ENCODE assay signal across 1 cellular context in genomic region chr1:70503358-70503757, GRCh38.
TF ChIP-seq lines count a peak whose summit lies in the region.

No MANE protein-coding gene starts in this region.

TF ChIP-seq in GM23338, 12 proteins besides CTCF, POLR2A, EP300 and RAD21 (continued from another document):
- TF ChIP-seq ETS1 (IDR thresholded peaks at IDR 0.05) (no peak), EZH2 (IDR thresholded peaks at IDR 0.05; ENCODE audit: low read depth, unreplicated experiment) (no peak), CREB1 (CRISPR knock-in tag; IDR thresholded peaks at IDR 0.05; ENCODE audit: low read depth) (no peak), POLR2AphosphoS5 (IDR thresholded peaks at IDR 0.05; ENCODE audit: low read depth) (no peak), STAT1 (IDR thresholded peaks at IDR 0.05; ENCODE audit: unreplicated experiment) (no peak), EZH2phosphoT487 (IDR thresholded peaks at IDR 0.05; ENCODE audit: unreplicated experiment) (no peak), ZNF114 (CRISPR knock-in tag; IDR thresholded peaks at IDR 0.05) (no peak)
- TF ChIP-seq, protein P1, sequence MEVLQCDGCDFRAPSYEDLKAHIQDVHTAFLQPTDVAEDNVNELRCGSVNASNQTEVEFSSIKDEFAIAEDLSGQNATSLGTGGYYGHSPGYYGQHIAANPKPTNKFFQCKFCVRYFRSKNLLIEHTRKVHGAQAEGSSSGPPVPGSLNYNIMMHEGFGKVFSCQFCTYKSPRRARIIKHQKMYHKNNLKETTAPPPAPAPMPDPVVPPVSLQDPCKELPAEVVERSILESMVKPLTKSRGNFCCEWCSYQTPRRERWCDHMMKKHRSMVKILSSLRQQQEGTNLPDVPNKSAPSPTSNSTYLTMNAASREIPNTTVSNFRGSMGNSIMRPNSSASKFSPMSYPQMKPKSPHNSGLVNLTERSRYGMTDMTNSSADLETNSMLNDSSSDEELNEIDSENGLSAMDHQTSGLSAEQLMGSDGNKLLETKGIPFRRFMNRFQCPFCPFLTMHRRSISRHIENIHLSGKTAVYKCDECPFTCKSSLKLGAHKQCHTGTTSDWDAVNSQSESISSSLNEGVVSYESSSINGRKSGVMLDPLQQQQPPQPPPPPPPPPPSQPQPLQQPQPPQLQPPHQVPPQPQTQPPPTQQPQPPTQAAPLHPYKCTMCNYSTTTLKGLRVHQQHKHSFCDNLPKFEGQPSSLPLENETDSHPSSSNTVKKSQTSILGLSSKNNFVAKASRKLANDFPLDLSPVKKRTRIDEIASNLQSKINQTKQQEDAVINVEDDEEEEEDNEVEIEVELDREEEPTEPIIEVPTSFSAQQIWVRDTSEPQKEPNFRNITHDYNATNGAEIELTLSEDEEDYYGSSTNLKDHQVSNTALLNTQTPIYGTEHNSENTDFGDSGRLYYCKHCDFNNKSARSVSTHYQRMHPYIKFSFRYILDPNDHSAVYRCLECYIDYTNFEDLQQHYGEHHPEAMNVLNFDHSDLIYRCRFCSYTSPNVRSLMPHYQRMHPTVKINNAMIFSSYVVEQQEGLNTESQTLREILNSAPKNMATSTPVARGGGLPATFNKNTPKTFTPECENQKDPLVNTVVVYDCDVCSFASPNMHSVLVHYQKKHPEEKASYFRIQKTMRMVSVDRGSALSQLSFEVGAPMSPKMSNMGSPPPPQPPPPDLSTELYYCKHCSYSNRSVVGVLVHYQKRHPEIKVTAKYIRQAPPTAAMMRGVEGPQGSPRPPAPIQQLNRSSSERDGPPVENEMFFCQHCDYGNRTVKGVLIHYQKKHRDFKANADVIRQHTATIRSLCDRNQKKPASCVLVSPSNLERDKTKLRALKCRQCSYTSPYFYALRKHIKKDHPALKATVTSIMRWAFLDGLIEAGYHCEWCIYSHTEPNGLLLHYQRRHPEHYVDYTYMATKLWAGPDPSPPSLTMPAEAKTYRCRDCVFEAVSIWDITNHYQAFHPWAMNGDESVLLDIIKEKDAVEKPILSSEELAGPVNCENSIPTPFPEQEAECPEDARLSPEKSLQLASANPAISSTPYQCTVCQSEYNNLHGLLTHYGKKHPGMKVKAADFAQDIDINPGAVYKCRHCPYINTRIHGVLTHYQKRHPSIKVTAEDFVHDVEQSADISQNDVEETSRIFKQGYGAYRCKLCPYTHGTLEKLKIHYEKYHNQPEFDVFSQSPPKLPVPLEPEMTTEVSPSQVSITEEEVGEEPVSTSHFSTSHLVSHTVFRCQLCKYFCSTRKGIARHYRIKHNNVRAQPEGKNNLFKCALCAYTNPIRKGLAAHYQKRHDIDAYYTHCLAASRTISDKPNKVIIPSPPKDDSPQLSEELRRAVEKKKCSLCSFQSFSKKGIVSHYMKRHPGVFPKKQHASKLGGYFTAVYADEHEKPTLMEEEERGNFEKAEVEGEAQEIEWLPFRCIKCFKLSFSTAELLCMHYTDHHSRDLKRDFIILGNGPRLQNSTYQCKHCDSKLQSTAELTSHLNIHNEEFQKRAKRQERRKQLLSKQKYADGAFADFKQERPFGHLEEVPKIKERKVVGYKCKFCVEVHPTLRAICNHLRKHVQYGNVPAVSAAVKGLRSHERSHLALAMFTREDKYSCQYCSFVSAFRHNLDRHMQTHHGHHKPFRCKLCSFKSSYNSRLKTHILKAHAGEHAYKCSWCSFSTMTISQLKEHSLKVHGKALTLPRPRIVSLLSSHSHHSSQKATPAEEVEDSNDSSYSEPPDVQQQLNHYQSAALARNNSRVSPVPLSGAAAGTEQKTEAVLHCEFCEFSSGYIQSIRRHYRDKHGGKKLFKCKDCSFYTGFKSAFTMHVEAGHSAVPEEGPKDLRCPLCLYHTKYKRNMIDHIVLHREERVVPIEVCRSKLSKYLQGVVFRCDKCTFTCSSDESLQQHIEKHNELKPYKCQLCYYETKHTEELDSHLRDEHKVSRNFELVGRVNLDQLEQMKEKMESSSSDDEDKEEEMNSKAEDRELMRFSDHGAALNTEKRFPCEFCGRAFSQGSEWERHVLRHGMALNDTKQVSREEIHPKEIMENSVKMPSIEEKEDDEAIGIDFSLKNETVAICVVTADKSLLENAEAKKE (CRISPR knock-in tag; IDR thresholded peaks at IDR 0.05) = no peak
